1 cellular context compared by ENCODE assay signal in the genomic region with DNA sequence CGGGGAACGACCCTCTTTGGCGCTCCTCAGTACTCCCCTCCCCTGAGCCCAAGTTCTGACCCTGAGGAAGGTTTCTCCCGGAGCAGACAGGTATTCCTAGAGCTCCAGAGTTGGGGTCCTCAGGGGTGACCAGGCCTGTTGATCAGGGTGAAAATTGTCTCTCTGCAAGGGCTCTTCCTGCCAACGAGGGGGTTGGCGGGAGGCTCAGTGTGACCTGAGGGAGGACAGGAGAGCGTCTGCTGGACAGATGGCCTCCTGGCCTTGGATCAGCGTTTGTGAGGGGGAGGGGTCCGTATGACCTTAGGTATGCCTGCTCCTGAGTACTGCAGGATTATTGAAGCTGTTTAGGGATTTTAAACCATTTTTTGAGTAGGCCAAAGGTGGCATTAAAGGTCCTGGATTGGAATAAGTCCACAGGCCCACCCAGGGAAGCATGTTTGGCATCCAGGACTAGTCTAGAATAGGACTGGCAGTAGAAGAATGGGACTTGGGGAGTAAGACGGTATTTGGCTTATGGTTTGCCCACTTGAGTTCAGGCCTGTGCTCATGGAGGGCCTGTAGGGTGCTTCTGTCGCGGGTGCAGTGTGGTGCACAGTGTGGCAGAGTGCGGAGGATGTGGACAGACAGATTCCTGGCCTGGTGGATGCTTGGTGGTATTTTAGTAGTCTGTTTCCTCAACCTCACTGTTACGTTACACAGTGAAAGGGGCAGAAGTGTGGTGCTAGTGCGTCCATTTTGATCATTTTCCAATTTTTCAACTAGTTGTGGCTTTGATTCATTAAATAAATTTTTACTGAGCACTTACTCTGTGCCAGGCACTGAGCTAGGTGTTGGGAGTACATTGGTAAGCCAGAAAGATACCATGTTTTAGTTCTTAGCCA.
TF ChIP-seq lines count a peak whose summit lies in the region.

No MANE protein-coding gene starts in this region.

TF ChIP-seq in K562, 482 proteins besides CTCF, POLR2A, EP300 and RAD21 (continued from another document and continues in another):
- TF ChIP-seq, protein P1, sequence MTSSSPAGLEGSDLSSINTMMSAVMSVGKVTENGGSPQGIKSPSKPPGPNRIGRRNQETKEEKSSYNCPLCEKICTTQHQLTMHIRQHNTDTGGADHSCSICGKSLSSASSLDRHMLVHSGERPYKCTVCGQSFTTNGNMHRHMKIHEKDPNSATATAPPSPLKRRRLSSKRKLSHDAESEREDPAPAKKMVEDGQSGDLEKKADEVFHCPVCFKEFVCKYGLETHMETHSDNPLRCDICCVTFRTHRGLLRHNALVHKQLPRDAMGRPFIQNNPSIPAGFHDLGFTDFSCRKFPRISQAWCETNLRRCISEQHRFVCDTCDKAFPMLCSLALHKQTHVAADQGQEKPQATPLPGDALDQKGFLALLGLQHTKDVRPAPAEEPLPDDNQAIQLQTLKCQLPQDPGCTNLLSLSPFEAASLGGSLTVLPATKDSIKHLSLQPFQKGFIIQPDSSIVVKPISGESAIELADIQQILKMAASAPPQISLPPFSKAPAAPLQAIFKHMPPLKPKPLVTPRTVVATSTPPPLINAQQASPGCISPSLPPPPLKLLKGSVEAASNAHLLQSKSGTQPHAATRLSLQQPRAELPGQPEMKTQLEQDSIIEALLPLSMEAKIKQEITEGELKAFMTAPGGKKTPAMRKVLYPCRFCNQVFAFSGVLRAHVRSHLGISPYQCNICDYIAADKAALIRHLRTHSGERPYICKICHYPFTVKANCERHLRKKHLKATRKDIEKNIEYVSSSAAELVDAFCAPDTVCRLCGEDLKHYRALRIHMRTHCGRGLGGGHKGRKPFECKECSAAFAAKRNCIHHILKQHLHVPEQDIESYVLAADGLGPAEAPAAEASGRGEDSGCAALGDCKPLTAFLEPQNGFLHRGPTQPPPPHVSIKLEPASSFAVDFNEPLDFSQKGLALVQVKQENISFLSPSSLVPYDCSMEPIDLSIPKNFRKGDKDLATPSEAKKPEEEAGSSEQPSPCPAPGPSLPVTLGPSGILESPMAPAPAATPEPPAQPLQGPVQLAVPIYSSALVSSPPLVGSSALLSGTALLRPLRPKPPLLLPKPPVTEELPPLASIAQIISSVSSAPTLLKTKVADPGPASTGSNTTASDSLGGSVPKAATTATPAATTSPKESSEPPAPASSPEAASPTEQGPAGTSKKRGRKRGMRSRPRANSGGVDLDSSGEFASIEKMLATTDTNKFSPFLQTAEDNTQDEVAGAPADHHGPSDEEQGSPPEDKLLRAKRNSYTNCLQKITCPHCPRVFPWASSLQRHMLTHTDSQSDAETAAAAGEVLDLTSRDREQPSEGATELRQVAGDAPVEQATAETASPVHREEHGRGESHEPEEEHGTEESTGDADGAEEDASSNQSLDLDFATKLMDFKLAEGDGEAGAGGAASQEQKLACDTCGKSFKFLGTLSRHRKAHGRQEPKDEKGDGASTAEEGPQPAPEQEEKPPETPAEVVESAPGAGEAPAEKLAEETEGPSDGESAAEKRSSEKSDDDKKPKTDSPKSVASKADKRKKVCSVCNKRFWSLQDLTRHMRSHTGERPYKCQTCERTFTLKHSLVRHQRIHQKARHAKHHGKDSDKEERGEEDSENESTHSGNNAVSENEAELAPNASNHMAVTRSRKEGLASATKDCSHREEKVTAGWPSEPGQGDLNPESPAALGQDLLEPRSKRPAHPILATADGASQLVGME (CRISPR knock-in tag; IDR thresholded peaks at IDR 0.05): 0 out of 2 replicates have a peak, but pooled peaks have one; percentile 5
- TF ChIP-seq MYNN (IDR thresholded peaks at IDR 0.05): no peak
- TF ChIP-seq MYNN (CRISPR knock-in tag; IDR thresholded peaks at IDR 0.05): no peak
- TF ChIP-seq CHD1 (IDR thresholded peaks at IDR 0.05; ENCODE audit: low read length): peak; percentile 3
- no peak for TF ChIP-seq MEIS2 (IDR thresholded peaks at IDR 0.05; ENCODE audit: partially characterized antibody)
- TF ChIP-seq, protein P2, sequence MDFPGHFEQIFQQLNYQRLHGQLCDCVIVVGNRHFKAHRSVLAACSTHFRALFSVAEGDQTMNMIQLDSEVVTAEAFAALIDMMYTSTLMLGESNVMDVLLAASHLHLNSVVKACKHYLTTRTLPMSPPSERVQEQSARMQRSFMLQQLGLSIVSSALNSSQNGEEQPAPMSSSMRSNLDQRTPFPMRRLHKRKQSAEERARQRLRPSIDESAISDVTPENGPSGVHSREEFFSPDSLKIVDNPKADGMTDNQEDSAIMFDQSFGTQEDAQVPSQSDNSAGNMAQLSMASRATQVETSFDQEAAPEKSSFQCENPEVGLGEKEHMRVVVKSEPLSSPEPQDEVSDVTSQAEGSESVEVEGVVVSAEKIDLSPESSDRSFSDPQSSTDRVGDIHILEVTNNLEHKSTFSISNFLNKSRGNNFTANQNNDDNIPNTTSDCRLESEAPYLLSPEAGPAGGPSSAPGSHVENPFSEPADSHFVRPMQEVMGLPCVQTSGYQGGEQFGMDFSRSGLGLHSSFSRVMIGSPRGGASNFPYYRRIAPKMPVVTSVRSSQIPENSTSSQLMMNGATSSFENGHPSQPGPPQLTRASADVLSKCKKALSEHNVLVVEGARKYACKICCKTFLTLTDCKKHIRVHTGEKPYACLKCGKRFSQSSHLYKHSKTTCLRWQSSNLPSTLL (IDR thresholded peaks at IDR 0.05): no peak
- no peak for TF ChIP-seq BRF1 (IDR thresholded peaks at IDR 0.05; ENCODE audit: borderline replicate concordance, extremely low read depth, insufficient read length)
- no peak for TF ChIP-seq ETV1 (tag; conservative IDR thresholded peaks at IDR 0.05; ENCODE audit: low read depth)
- TF ChIP-seq TSC22D4 (tag; IDR thresholded peaks at IDR 0.05): no peak
- peak; percentile 45 for TF ChIP-seq ZFX (CRISPR knock-in tag; IDR thresholded peaks at IDR 0.05)
- TF ChIP-seq, protein P3, sequence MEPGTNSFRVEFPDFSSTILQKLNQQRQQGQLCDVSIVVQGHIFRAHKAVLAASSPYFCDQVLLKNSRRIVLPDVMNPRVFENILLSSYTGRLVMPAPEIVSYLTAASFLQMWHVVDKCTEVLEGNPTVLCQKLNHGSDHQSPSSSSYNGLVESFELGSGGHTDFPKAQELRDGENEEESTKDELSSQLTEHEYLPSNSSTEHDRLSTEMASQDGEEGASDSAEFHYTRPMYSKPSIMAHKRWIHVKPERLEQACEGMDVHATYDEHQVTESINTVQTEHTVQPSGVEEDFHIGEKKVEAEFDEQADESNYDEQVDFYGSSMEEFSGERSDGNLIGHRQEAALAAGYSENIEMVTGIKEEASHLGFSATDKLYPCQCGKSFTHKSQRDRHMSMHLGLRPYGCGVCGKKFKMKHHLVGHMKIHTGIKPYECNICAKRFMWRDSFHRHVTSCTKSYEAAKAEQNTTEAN (CRISPR knock-in tag; IDR thresholded peaks at IDR 0.05): no peak
- peak; percentile 29; the same call in 1 of the 2 replicates for TF ChIP-seq EP400 (IDR thresholded peaks at IDR 0.05)
- TF ChIP-seq FOXK2 (conservative IDR thresholded peaks at IDR 0.05 in 1 of 2, IDR thresholded peaks at IDR 0.05 in 1 of 2; ENCODE audit: low read depth in 2 of 2): no peak
- TF ChIP-seq, protein P4, sequence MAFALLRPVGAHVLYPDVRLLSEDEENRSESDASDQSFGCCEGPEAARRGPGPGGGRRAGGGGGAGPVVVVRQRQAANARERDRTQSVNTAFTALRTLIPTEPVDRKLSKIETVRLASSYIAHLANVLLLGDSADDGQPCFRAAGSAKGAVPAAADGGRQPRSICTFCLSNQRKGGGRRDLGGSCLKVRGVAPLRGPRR (CRISPR knock-in tag; IDR thresholded peaks at IDR 0.05): no peak
- TF ChIP-seq TRIM28 (IDR thresholded peaks at IDR 0.05): no peak
- TF ChIP-seq ZBTB7A (IDR thresholded peaks at IDR 0.05; ENCODE audit: borderline replicate concordance, control insufficient read depth, low read depth, low read length): peak; percentile 23; the same call in 1 of the 2 replicates
- 0 out of 2 replicates have a peak, but pooled peaks have one; percentile 39 for TF ChIP-seq MECOM (CRISPR knock-in tag; IDR thresholded peaks at IDR 0.05)
- TF ChIP-seq TEAD4 (IDR thresholded peaks at IDR 0.05; ENCODE audit: low read length): 0 out of 2 replicates have a peak, but pooled peaks have one; percentile 11
- TF ChIP-seq TEAD4 (CRISPR knock-in tag; IDR thresholded peaks at IDR 0.05; ENCODE audit: borderline replicate concordance): no peak
- no peak for TF ChIP-seq NEUROD1 (IDR thresholded peaks at IDR 0.05; ENCODE audit: borderline replicate concordance, low read depth, low read length, partially characterized antibody)
- TF ChIP-seq, protein P5, sequence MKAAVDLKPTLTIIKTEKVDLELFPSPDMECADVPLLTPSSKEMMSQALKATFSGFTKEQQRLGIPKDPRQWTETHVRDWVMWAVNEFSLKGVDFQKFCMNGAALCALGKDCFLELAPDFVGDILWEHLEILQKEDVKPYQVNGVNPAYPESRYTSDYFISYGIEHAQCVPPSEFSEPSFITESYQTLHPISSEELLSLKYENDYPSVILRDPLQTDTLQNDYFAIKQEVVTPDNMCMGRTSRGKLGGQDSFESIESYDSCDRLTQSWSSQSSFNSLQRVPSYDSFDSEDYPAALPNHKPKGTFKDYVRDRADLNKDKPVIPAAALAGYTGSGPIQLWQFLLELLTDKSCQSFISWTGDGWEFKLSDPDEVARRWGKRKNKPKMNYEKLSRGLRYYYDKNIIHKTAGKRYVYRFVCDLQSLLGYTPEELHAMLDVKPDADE (conservative IDR thresholded peaks at IDR 0.05; ENCODE audit: control insufficient read depth, low read depth, low read length): no peak
- no peak for TF ChIP-seq ZNF766 (CRISPR knock-in tag; conservative IDR thresholded peaks at IDR 0.05)
- no peak; the same call in 1 of the 2 replicates for TF ChIP-seq NR2C1 (IDR thresholded peaks at IDR 0.05)
- TF ChIP-seq NR2C1 (tag; IDR thresholded peaks at IDR 0.05): no peak
- TF ChIP-seq HCFC1 (IDR thresholded peaks at IDR 0.05; ENCODE audit: low read depth, low read length): no peak
- TF ChIP-seq CREB1 (IDR thresholded peaks at IDR 0.05): no peak
- no peak for TF ChIP-seq CREB1 (CRISPR knock-in tag; IDR thresholded peaks at IDR 0.05)
- TF ChIP-seq, protein P6, sequence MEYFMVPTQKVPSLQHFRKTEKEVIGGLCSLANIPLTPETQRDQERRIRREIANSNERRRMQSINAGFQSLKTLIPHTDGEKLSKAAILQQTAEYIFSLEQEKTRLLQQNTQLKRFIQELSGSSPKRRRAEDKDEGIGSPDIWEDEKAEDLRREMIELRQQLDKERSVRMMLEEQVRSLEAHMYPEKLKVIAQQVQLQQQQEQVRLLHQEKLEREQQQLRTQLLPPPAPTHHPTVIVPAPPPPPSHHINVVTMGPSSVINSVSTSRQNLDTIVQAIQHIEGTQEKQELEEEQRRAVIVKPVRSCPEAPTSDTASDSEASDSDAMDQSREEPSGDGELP (CRISPR knock-in tag; IDR thresholded peaks at IDR 0.05; ENCODE audit: borderline replicate concordance): 0 out of 2 replicates have a peak, but pooled peaks have one; percentile 17
- TF ChIP-seq, protein P7, sequence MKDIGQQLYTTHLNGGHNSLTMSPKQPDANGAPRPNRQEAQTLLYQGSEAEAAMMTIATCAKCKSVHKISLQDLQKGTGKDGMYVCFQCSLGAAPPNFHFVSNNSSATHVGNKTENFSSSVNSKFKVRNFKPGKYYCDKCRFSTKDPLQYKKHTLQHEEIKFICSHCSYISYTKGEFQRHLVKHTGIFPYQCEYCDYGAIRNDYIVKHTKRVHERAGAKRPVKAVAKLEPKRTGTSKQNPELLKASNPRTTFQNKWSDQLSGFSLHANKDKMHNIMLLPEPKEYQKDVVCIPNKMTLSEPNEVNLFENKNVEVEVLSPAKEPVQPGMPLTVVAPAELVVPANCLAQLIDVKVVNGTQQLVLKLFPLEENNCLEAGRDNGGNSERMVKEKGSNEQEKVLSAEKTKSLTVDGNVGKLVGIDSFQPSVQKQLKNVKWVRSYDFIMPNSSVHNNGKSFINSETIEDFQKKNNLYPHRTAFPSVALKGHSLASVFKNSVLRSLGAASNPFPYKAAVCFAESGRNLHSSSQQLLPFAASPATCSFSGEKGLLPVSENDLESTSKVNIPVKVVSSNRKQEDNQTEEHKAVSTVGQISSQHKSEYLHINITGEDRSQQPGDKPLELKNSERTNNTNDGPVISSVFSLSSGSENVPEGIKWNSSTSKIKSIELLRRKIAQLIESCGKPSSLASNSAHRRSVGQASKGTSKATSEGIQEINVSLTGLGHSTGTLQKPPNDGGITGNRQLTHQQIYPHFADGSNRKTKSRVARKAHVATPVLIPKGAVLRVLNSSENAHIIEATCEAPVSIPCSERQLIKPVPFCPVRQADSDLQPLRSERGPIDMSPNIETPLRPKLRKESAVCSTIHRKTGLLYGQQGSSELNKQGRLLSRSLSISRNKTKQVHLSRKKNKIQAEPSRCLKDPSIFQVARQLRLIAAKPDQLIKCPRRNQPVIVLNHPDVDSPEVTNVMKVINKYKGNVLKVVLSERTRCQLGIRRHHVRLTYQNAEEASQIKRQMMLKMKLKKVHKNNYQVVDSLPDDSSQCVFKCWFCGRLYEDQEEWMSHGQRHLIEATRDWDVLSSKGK (CRISPR knock-in tag; IDR thresholded peaks at IDR 0.05): no peak
- TF ChIP-seq FOXA3 (CRISPR knock-in tag; conservative IDR thresholded peaks at IDR 0.05 in 1 of 2, IDR thresholded peaks at IDR 0.05 in 1 of 2): no peak
- TF ChIP-seq ZNF224 (CRISPR knock-in tag; IDR thresholded peaks at IDR 0.05): no peak
